8 cellular contexts compared by ENCODE assay signal in genomic region chr1:77977989-77978292, GRCh38. TPM values are rescaled to one million over a fixed set of nuclear protein-coding genes. Genes with fewer than 3 reads are reported as not detected.
DNase-seq lines count a peak whose midpoint lies in the region; ATAC-seq and TF ChIP-seq lines count a peak whose summit lies in the region.

No MANE protein-coding gene starts in this region.

- H4K12ac ChIP-seq in trophoblast cell (ENCODE audit: low read depth, low read length): no peak overlapping the region

- no peak overlapping the region for H3K14ac ChIP-seq in trophoblast cell (ENCODE audit: low read length)

- no peak overlapping the region for H2BK120ac ChIP-seq in trophoblast cell (ENCODE audit: insufficient read depth, low read length, poor library complexity)

- H3K4me1 ChIP-seq in Loucy (ENCODE audit: insufficient read depth, low read length, poor library complexity, severe bottlenecking) (peaks cover 38% of the 10 kb centered on the region), trophoblast cell (ENCODE audit: control insufficient read depth in 1 of 2, insufficient read depth in 2 of 2, low read length in 2 of 2) (peaks cover 5 to 9% of the 10 kb centered on the region in 2 experiments)

- H4K20me1 ChIP-seq in Loucy (ENCODE audit: insufficient read depth, low read length, poor library complexity, severe bottlenecking): peaks cover 73% of the 10 kb centered on the region

- H3K9me2 ChIP-seq in Loucy (replicated peaks; ENCODE audit: low read depth, low read length): no peaks in the 10 kb centered on the region

- H4K8ac ChIP-seq in trophoblast cell (ENCODE audit: low read depth, low read length): peak overlapping the region; percentile 99

- H3K27me3 ChIP-seq in Loucy (ENCODE audit: insufficient read depth, low read length, poor library complexity, severe bottlenecking) (peaks cover 4% of the 10 kb centered on the region), trophoblast cell (ENCODE audit: insufficient read depth, low read length) (no peaks in the 10 kb centered on the region)

- 0 out of 2 replicates have a peak, but pooled peaks cover 10% of the 10 kb centered on the region for H3K36me3 ChIP-seq in Loucy (ENCODE audit: insufficient read depth, low read length)
- H3K36me3 ChIP-seq in trophoblast cell (ENCODE audit: control insufficient read depth in 1 of 2, insufficient read depth in 2 of 2, low read length in 2 of 2): peaks cover 4 to 11% of the 10 kb centered on the region in 2 experiments

- H3K9me3 ChIP-seq in Loucy (ENCODE audit: insufficient read depth, low read depth, low read length) (no peaks in the 10 kb centered on the region), trophoblast cell (ENCODE audit: insufficient read depth, low read depth, low read length) (no peaks in the 10 kb centered on the region)

- H3K4me2 ChIP-seq in Loucy (ENCODE audit: low read depth, low read length, poor library complexity, severe bottlenecking): peak overlapping the region; percentile 98
- peak overlapping the region; percentile 54 for H3K4me2 ChIP-seq in trophoblast cell (ENCODE audit: low read length)

- H3K9ac ChIP-seq in Loucy (ENCODE audit: low read depth, low read length, poor library complexity, severe bottlenecking): peak overlapping the region; percentile 100
- H3K9ac ChIP-seq in trophoblast cell (ENCODE audit: low read length): no peak overlapping the region

- no peak overlapping the region for H3K23ac ChIP-seq in trophoblast cell (ENCODE audit: low read length)

- WGBS in trophoblast cell (ENCODE audit: extremely low coverage, insufficient coverage, insufficient read length): no CpG with 5 or more reads among the region's 5 CpGs

- no peaks in the 10 kb centered on the region; the same call in 1 of the 2 replicates for H3F3A ChIP-seq in Loucy (ENCODE audit: low read depth)

- peaks cover 14% of the 10 kb centered on the region for H3K79me1 ChIP-seq in trophoblast cell (ENCODE audit: low read length)

- TF ChIP-seq CTCF in Loucy (conservative IDR thresholded peaks at IDR 0.05; ENCODE audit: low read length): no peak

- peak; percentile 76 for DNase-seq in Caki2 (ENCODE audit: low read depth)
- no peak for DNase-seq in epithelial cell of prostate (ENCODE audit: low read depth, low spot score)
- peak in 1 of 2 donors; percentile 97 for DNase-seq in trophoblast cell
- no peak for DNase-seq in NCI-H2081 treated with DMSO at 0.1 percent for 48 hours (lab: John Stamatoyannopoulos, UW)
- DNase-seq in islet precursor cell: no peak

- in situ Hi-C loops in Caki2 (cut with HindIII; ENCODE audit: low pct_unique_long_range_greater_than_20kb, low sequenced_read_pairs): no loop called here

- no peak overlapping the region for H2BK12ac ChIP-seq in trophoblast cell (ENCODE audit: low read length)

- H3K18ac ChIP-seq in trophoblast cell (ENCODE audit: low read length): no peak overlapping the region

- ATAC-seq in HG03108 (IDR thresholded peaks at IDR 0.05; ENCODE audit: unreplicated experiment) (no peak), esophagus mucosa (no peak)

- peak overlapping the region; percentile 80 for H3K4ac ChIP-seq in trophoblast cell (ENCODE audit: low read depth, low read length)

- H3K79me2 ChIP-seq in Loucy (ENCODE audit: insufficient read depth, low read length) (peaks cover 94% of the 10 kb centered on the region), trophoblast cell (ENCODE audit: control insufficient read depth, insufficient read depth, low read length, poor library complexity) (peaks cover 29% of the 10 kb centered on the region)

- H2BK5ac ChIP-seq in trophoblast cell (ENCODE audit: low read depth, low read length, poor library complexity): no peak overlapping the region

- H2AFZ ChIP-seq in Loucy (ENCODE audit: low read length): no peak overlapping the region
- no peak overlapping the region for H2AFZ ChIP-seq in trophoblast cell (ENCODE audit: insufficient read depth, low read length, poor library complexity)

- peak overlapping the region; percentile 98 for H4K91ac ChIP-seq in trophoblast cell (ENCODE audit: low read depth, low read length)

- H2AK5ac ChIP-seq in trophoblast cell (ENCODE audit: low read length): no peak overlapping the region

- H3K4me3 ChIP-seq in Loucy (ENCODE audit: low read length, poor library complexity, severe bottlenecking) (peak overlapping the region; percentile 95), trophoblast cell (ENCODE audit: low read depth, low read length) (peak overlapping the region; percentile 81)

- H3K27ac ChIP-seq in epithelial cell of prostate: peak overlapping the region; percentile 95
- H3K27ac ChIP-seq in trophoblast cell (ENCODE audit: low read depth, low read length): no peak overlapping the region

RNA-seq across cellular contexts. Expression of gene FUBP1, which starts 0.9 kb away (rescaled TPM):
- total RNA-seq in Caki2 (2014; rRNA removed; shearing (Covaris generic); ENCODE audit: low replicate concordance): 149 and 152 TPM in 2 replicates
- 144 TPM in 2 replicates for polyA plus RNA-seq in trophoblast cell (2013)
- 41.9 TPM for total RNA-seq in esophagus mucosa

RNA-seq across cellular contexts. Expression of gene DNAJB4, which starts 26.8 kb away (rescaled TPM):
- 22.5 and 26.2 TPM in 2 replicates for total RNA-seq in Caki2 (2014; rRNA removed; shearing (Covaris generic); ENCODE audit: low replicate concordance)
- 14.4 and 14.5 TPM in 2 replicates for polyA plus RNA-seq in trophoblast cell (2013)
- 11.3 TPM for total RNA-seq in esophagus mucosa
